8 cellular contexts compared by ENCODE assay signal in genomic region chrX:153935326-153935851, GRCh38. TPM values are rescaled to one million over a fixed set of nuclear protein-coding genes. Genes with fewer than 3 reads are reported as not detected.
DNase-seq lines count a peak whose midpoint lies in the region; ATAC-seq, FAIRE-seq and TF ChIP-seq lines count a peak whose summit lies in the region.

No MANE protein-coding gene starts in this region.

- no peak overlapping the region for H3K27ac ChIP-seq in CD8-positive, alpha-beta memory T cell (ENCODE audit: low read depth, low read length)
- no peak overlapping the region for H3K27ac ChIP-seq in GM23248
- peak overlapping the region in 1 of 2 donors; percentile 65 for H3K27ac ChIP-seq in uterus

- no peak for DNase-seq in CD8-positive, alpha-beta memory T cell
- DNase-seq in GM23248 (no peak), islet precursor cell (peak; percentile 66), uterus (no peak), urothelium cell line (ENCODE audit: low spot score) (no peak)
- DNase-seq in stimulated activated CD4-positive, alpha-beta T cell treated with anti-CD3 and anti-CD28 coated beads, Interleukin-2, amount 100 ng/mL, for 24 hours, result no peak

- no peaks in the 10 kb centered on the region for H3K27me3 ChIP-seq in CD8-positive, alpha-beta memory T cell (ENCODE audit: insufficient read depth, low read length, poor library complexity, severe bottlenecking)
- H3K27me3 ChIP-seq in GM23248 (replicated peaks; ENCODE audit: insufficient read depth), result no peaks in the 10 kb centered on the region
- H3K27me3 ChIP-seq in uterus, result no peaks in the 10 kb centered on the region

- ATAC-seq in HG02938 (IDR thresholded peaks at IDR 0.05; ENCODE audit: unreplicated experiment), result no peak

- H3K9me3 ChIP-seq in CD8-positive, alpha-beta memory T cell (ENCODE audit: low read length), result no peaks in the 10 kb centered on the region
- no peaks in the 10 kb centered on the region for H3K9me3 ChIP-seq in GM23248 (ENCODE audit: low read depth)
- no peaks in the 10 kb centered on the region for H3K9me3 ChIP-seq in uterus

- POLR2A ChIA-PET in CD8-positive, alpha-beta memory T cell (lab: Charles Lee), result interaction anchor here (1.1 to 3.1 kb wide), 3 partner anchors 10 to 29 kb away, joined by 3 to 17 read pairs (median 3); partner anchors contain the start of gene ARHGAP4

- no peaks in the 10 kb centered on the region for H3K36me3 ChIP-seq in CD8-positive, alpha-beta memory T cell (ENCODE audit: insufficient read depth, low read length)
- H3K36me3 ChIP-seq in GM23248 (ENCODE audit: low read depth), result no peaks in the 10 kb centered on the region
- H3K36me3 ChIP-seq in uterus, result no peaks in the 10 kb centered on the region

- intact Hi-C loops in uterus (cut with DNase I; ENCODE audit: low total_unique reads), result no loop called here

- no peaks in the 10 kb centered on the region for H3K9me2 ChIP-seq in GM23248 (ENCODE audit: insufficient read depth)

- H3K9me3 Mint-ChIP-seq in CD8-positive, alpha-beta memory T cell, result no peaks in the 10 kb centered on the region

- peak overlapping the region in 7 of 8 donors; percentile 20 to 83 (median 72) for H3K27ac Mint-ChIP-seq in CD8-positive, alpha-beta memory T cell

- H3F3A ChIP-seq in GM23248 (ENCODE audit: insufficient read depth), result no peaks in the 10 kb centered on the region

- no peak overlapping the region for H3K9ac ChIP-seq in GM23248

- H3K4me2 ChIP-seq in GM23248 (ENCODE audit: unreplicated experiment), result peak overlapping the region; percentile 20

- in situ Hi-C loops in GM23248 (cut with MboI), result loop anchor here (10.0 kb wide), 1 partner anchor 181 kb away; no protein-coding TSS in a partner anchor

- no peaks in the 10 kb centered on the region for H4K20me1 ChIP-seq in GM23248 (ENCODE audit: insufficient read depth)

- H2AFZ ChIP-seq in GM23248, result no peak overlapping the region; the same call in 1 of the 2 replicates

- WGBS in GM23248 (ENCODE audit: low coverage in 1 of 2, low lambda C conversion rate in 2 of 2, missing lambda C conversion rate in 2 of 2), 2 experiments, result 8 to 15% methylated on average over 13 to 14 of the region's 32 CpGs

- TF ChIP-seq CTCF in WI38 (IDR thresholded peaks at IDR 0.05; ENCODE audit: low read depth, low read length), result no peak
- TF ChIP-seq CTCF in uterus (IDR thresholded peaks at IDR 0.05), result no peak

- H3K4me3 ChIP-seq in CD8-positive, alpha-beta memory T cell (ENCODE audit: low read length), result no peak overlapping the region
- H3K4me3 ChIP-seq in GM23248, result peak overlapping the region; percentile 42
- peak overlapping the region; percentile 27 for H3K4me3 ChIP-seq in WI38 (ENCODE audit: low read depth, low read length)
- peak overlapping the region; percentile 21 to 44 for H3K4me3 ChIP-seq in uterus

- no peak for FAIRE-seq in urothelium cell line (lab: Jason Lieb, UNC)

- H3K4me1 Mint-ChIP-seq in CD8-positive, alpha-beta memory T cell, result peaks cover 18 to 27% (median 23%) of the 10 kb centered on the region in 3 donors

- peaks cover 0 to 6% of the 10 kb centered on the region in 2 donors for H3K27me3 Mint-ChIP-seq in CD8-positive, alpha-beta memory T cell

- peaks cover 3 to 29% (median 4%) of the 10 kb centered on the region in 3 donors for H3K36me3 Mint-ChIP-seq in CD8-positive, alpha-beta memory T cell

- H3K4me1 ChIP-seq in CD8-positive, alpha-beta memory T cell (ENCODE audit: insufficient read depth, low read length), result peaks cover 4% of the 10 kb centered on the region
- H3K4me1 ChIP-seq in GM23248 (ENCODE audit: insufficient read depth), result no peaks in the 10 kb centered on the region
- H3K4me1 ChIP-seq in uterus, result peaks cover 0 to 5% of the 10 kb centered on the region in 2 donors

- peaks cover 41% of the 10 kb centered on the region for H3K79me2 ChIP-seq in GM23248 (ENCODE audit: insufficient read depth)

- CTCF ChIA-PET in CD8-positive, alpha-beta memory T cell (lab: Charles Lee), result interaction anchor here (1.3 to 1.9 kb wide), 3 partner anchors 12 to 14 kb away, joined by 5 to 9 read pairs (median 5); no protein-coding TSS in a partner anchor

- peak overlapping the region; percentile 69 to 86 (median 78) for H3K4me3 Mint-ChIP-seq in CD8-positive, alpha-beta memory T cell

- TF ChIP-seq POLR2A in uterus (IDR thresholded peaks at IDR 0.05), result no peak

RNA-seq across cellular contexts. Expression of gene NAA10, which starts 0.6 kb away (rescaled TPM):
- total RNA-seq in CD8-positive, alpha-beta memory T cell, result 100 to 1,000 TPM; 160 to 162 TPM
- polyA plus RNA-seq in CD8-positive, alpha-beta memory T cell, result 105 TPM
- total RNA-seq in GM23248 (2014; rRNA removed; shearing (Covaris generic)), result 105 and 154 TPM in 2 replicates
- 161 and 166 TPM in 2 replicates for polyA plus RNA-seq in GM23248 (2016; fragmentation: Nextera tagmentation; extraction: Ambion mirVana)
- 100 to 1,000 TPM in 2 of 4 donors, 10 to 100 TPM in 2; 37.9 to 198 (median 109) TPM for total RNA-seq in uterus

RNA-seq across cellular contexts. Expression of gene RENBP, which starts 9.1 kb away (rescaled TPM):
- 1 to 10 TPM; 3.5 to 4.6 TPM for total RNA-seq in CD8-positive, alpha-beta memory T cell
- polyA plus RNA-seq in CD8-positive, alpha-beta memory T cell, result not detected
- total RNA-seq in GM23248 (2014; rRNA removed; shearing (Covaris generic)), result 0.11 TPM in 1 of 2 replicates, not detected in the other
- polyA plus RNA-seq in GM23248 (2016; fragmentation: Nextera tagmentation; extraction: Ambion mirVana), result not detected in 2 replicates
- 1 to 10 TPM in 3 of 4 donors, under 1 TPM in 1; 0.77 to 5.9 (median 2.6) TPM for total RNA-seq in uterus

RNA-seq across cellular contexts. Expression of gene ARHGAP4, which starts 9.3 kb away (rescaled TPM):
- total RNA-seq in CD8-positive, alpha-beta memory T cell, result 100 to 1,000 TPM; 124 to 133 TPM
- polyA plus RNA-seq in CD8-positive, alpha-beta memory T cell, result 116 TPM
- 2.8 TPM in 1 of 2 replicates, not detected in the other for total RNA-seq in GM23248 (2014; rRNA removed; shearing (Covaris generic))
- polyA plus RNA-seq in GM23248 (2016; fragmentation: Nextera tagmentation; extraction: Ambion mirVana), result 0.43 and 0.45 TPM in 2 replicates
- 10 to 100 TPM in 2 of 4 donors, 1 to 10 TPM in 2; 5.1 to 28.3 (median 15.8) TPM for total RNA-seq in uterus

RNA-seq across cellular contexts. Expression of gene AVPR2, which starts 30.9 kb away (rescaled TPM):
- total RNA-seq in CD8-positive, alpha-beta memory T cell, result not detected
- polyA plus RNA-seq in CD8-positive, alpha-beta memory T cell, result not detected
- total RNA-seq in GM23248 (2014; rRNA removed; shearing (Covaris generic)), result not detected in 2 replicates
- not detected in 2 replicates for polyA plus RNA-seq in GM23248 (2016; fragmentation: Nextera tagmentation; extraction: Ambion mirVana)
- total RNA-seq in uterus, result 1 to 10 TPM in 2 of 4 donors, under 1 TPM in 1, not detected in 1; 0.35 to 5.2 (median 4.4) TPM

RNA-seq across cellular contexts. Expression of gene HCFC1, which starts 36.2 kb away (rescaled TPM):
- 100 to 1,000 TPM; 152 to 156 TPM for total RNA-seq in CD8-positive, alpha-beta memory T cell
- polyA plus RNA-seq in CD8-positive, alpha-beta memory T cell, result 12.4 TPM
- total RNA-seq in GM23248 (2014; rRNA removed; shearing (Covaris generic)), result 24.0 and 26.4 TPM in 2 replicates
- 12.5 and 12.6 TPM in 2 replicates for polyA plus RNA-seq in GM23248 (2016; fragmentation: Nextera tagmentation; extraction: Ambion mirVana)
- 10 to 100 TPM; 20.9 to 65.7 (median 37.3) TPM for total RNA-seq in uterus

Comparison
In these comparisons a context has a peak if more than half of its experiments do, and no peak if none do; other contexts are left out.
1. RNA of gene ARHGAP4, which starts 9.3 kb away (total RNA-seq): 124 to 133 TPM in CD8-positive, alpha-beta memory T cell; 5.1 to 28.3 TPM in uterus and 2.8 TPM in GM23248; every median in the first group is over 4 times any median in the second.